ENCODE assay signal across 2 cellular contexts in the genomic region with DNA sequence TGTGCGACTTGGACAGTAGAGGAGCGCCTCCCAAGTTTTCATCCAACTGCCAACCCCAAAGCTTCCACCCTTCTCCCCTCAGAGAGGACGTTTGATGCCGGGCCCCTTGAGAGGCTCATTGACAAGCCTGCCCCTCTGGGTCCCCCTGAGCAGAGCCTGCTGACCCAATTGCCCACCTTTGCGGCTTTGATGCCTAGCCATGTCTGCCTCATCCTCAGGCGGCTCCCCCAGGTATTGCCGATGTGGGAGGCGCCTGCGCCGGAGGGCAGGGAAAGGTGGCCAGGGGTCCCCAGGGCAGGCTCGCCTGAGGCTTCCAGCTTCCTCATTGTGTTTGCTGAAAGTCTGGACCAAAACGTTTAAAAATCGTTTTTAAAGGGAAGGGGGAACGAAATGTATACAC.
TF ChIP-seq lines count a peak whose summit lies in the region.

No MANE protein-coding gene starts in this region.

TF ChIP-seq in SK-N-SH, 30 proteins besides CTCF, POLR2A, EP300 and RAD21 (continued from another document):
- TF ChIP-seq, protein P1, sequence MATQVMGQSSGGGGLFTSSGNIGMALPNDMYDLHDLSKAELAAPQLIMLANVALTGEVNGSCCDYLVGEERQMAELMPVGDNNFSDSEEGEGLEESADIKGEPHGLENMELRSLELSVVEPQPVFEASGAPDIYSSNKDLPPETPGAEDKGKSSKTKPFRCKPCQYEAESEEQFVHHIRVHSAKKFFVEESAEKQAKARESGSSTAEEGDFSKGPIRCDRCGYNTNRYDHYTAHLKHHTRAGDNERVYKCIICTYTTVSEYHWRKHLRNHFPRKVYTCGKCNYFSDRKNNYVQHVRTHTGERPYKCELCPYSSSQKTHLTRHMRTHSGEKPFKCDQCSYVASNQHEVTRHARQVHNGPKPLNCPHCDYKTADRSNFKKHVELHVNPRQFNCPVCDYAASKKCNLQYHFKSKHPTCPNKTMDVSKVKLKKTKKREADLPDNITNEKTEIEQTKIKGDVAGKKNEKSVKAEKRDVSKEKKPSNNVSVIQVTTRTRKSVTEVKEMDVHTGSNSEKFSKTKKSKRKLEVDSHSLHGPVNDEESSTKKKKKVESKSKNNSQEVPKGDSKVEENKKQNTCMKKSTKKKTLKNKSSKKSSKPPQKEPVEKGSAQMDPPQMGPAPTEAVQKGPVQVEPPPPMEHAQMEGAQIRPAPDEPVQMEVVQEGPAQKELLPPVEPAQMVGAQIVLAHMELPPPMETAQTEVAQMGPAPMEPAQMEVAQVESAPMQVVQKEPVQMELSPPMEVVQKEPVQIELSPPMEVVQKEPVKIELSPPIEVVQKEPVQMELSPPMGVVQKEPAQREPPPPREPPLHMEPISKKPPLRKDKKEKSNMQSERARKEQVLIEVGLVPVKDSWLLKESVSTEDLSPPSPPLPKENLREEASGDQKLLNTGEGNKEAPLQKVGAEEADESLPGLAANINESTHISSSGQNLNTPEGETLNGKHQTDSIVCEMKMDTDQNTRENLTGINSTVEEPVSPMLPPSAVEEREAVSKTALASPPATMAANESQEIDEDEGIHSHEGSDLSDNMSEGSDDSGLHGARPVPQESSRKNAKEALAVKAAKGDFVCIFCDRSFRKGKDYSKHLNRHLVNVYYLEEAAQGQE (IDR thresholded peaks at IDR 0.05; ENCODE audit: low read depth, low read length): no peak
- TF ChIP-seq RXRA (IDR thresholded peaks at IDR 0.05; ENCODE audit: borderline replicate concordance, low read depth): no peak
- no peak for TF ChIP-seq EZH2phosphoT487 (IDR thresholded peaks at IDR 0.05; ENCODE audit: borderline replicate concordance, low read depth)
- no peak for TF ChIP-seq MXI1 (IDR thresholded peaks at IDR 0.05; ENCODE audit: low read depth, low read length)
- TF ChIP-seq, protein P2, sequence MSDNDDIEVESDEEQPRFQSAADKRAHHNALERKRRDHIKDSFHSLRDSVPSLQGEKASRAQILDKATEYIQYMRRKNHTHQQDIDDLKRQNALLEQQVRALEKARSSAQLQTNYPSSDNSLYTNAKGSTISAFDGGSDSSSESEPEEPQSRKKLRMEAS (IDR thresholded peaks at IDR 0.05; ENCODE audit: low read depth): no peak
- no peak for TF ChIP-seq RCOR1 (IDR thresholded peaks at IDR 0.05; ENCODE audit: low read length)
- no peak for TF ChIP-seq FOXM1 (IDR thresholded peaks at IDR 0.05; ENCODE audit: low read depth)
- TF ChIP-seq, protein P3, sequence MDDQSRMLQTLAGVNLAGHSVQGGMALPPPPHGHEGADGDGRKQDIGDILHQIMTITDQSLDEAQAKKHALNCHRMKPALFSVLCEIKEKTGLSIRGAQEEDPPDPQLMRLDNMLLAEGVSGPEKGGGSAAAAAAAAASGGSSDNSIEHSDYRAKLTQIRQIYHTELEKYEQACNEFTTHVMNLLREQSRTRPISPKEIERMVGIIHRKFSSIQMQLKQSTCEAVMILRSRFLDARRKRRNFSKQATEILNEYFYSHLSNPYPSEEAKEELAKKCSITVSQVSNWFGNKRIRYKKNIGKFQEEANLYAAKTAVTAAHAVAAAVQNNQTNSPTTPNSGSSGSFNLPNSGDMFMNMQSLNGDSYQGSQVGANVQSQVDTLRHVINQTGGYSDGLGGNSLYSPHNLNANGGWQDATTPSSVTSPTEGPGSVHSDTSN (IDR thresholded peaks at IDR 0.05): no peak
- TF ChIP-seq TCF12 (IDR thresholded peaks at IDR 0.05): no peak
- no peak for TF ChIP-seq NRF1 (IDR thresholded peaks at IDR 0.05; ENCODE audit: low read depth, low read length)
TF ChIP-seq in SK-N-SH: peak in this region for 0.

TF ChIP-seq in SK-N-SH treated with all-trans-retinoic acid at 6 μM for 48 hours, 23 proteins besides CTCF, POLR2A, EP300 and RAD21 (continued from another document):
- TF ChIP-seq, protein P4, sequence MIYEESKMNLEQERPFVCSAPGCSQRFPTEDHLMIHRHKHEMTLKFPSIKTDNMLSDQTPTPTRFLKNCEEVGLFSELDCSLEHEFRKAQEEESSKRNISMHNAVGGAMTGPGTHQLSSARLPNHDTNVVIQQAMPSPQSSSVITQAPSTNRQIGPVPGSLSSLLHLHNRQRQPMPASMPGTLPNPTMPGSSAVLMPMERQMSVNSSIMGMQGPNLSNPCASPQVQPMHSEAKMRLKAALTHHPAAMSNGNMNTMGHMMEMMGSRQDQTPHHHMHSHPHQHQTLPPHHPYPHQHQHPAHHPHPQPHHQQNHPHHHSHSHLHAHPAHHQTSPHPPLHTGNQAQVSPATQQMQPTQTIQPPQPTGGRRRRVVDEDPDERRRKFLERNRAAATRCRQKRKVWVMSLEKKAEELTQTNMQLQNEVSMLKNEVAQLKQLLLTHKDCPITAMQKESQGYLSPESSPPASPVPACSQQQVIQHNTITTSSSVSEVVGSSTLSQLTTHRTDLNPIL (CRISPR knock-in tag; IDR thresholded peaks at IDR 0.05; ENCODE audit: low read depth): no peak
- TF ChIP-seq OSR1 (CRISPR knock-in tag; IDR thresholded peaks at IDR 0.05) (no peak), ZNF565 (CRISPR knock-in tag; conservative IDR thresholded peaks at IDR 0.05; ENCODE audit: low read depth) (no peak), ZNF8 (CRISPR knock-in tag; IDR thresholded peaks at IDR 0.05) (no peak), CSDC2 (CRISPR knock-in tag; IDR thresholded peaks at IDR 0.05) (no peak), ARNTL (CRISPR knock-in tag; IDR thresholded peaks at IDR 0.05; ENCODE audit: borderline replicate concordance, low read depth) (no peak), PPARA (CRISPR knock-in tag; IDR thresholded peaks at IDR 0.05; ENCODE audit: borderline replicate concordance) (no peak), BACH2 (CRISPR knock-in tag; IDR thresholded peaks at IDR 0.05; ENCODE audit: borderline replicate concordance) (no peak), ESRRG (CRISPR knock-in tag; IDR thresholded peaks at IDR 0.05) (no peak), ZNF70 (CRISPR knock-in tag; IDR thresholded peaks at IDR 0.05) (no peak)
- TF ChIP-seq, protein P5, sequence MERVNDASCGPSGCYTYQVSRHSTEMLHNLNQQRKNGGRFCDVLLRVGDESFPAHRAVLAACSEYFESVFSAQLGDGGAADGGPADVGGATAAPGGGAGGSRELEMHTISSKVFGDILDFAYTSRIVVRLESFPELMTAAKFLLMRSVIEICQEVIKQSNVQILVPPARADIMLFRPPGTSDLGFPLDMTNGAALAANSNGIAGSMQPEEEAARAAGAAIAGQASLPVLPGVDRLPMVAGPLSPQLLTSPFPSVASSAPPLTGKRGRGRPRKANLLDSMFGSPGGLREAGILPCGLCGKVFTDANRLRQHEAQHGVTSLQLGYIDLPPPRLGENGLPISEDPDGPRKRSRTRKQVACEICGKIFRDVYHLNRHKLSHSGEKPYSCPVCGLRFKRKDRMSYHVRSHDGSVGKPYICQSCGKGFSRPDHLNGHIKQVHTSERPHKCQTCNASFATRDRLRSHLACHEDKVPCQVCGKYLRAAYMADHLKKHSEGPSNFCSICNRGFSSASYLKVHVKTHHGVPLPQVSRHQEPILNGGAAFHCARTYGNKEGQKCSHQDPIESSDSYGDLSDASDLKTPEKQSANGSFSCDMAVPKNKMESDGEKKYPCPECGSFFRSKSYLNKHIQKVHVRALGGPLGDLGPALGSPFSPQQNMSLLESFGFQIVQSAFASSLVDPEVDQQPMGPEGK (CRISPR knock-in tag; IDR thresholded peaks at IDR 0.05; ENCODE audit: borderline replicate concordance): no peak
